Comparison of ENCODE assay signal across 12 cellular contexts in the genomic region with DNA sequence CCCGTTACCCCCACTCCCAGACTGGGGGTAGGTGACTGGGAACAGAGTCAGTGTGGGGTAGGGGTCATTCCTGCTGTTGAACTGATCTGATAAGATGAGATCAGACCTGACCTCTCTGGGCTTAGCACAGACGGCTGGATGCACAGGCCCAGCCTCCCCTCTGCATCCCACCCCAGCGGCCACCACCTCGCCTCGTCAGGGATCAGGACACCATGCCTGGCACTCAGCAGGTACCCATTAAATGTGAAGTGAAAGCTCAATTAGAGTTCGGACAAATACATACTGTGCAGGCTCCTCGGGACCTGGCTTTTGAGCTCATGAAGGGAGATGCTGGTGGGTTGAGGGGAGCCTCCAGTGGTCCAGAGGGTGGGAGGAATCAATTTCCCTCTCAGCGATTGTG. TPM values are rescaled to one million over a fixed set of nuclear protein-coding genes. Genes with fewer than 3 reads are reported as not detected.
A peak's percentile ranks its signal among the peaks of the same experiment; 100 is the strongest.
DNase-seq lines count a peak whose midpoint lies in the region; ATAC-seq and TF ChIP-seq lines count a peak whose summit lies in the region.
"Had no signal": no experiment of that assay in that cellular context is flagged by ENCODE, and none has a peak within 500 bp of the region (broad histone marks: within the 10 kb centered on the region; RNA-seq: fewer than 3 reads in every experiment).

No MANE protein-coding gene starts in this region.

- TF ChIP-seq CTCF in endodermal cell (conservative IDR thresholded peaks at IDR 0.05): no peak
- no peak for TF ChIP-seq CTCF in nephron progenitor cell (IDR thresholded peaks at IDR 0.05)
- no peak for TF ChIP-seq CTCF in thoracic aorta (IDR thresholded peaks at IDR 0.05)

- H3K4me3 Mint-ChIP-seq in T-helper 17 cell: no peak overlapping the region
- H3K4me3 Mint-ChIP-seq in endodermal cell: no peak overlapping the region
- peak overlapping the region; percentile 16 for H3K4me3 Mint-ChIP-seq in nephron progenitor cell
- H3K4me3 Mint-ChIP-seq: immature natural killer cell had no signal

- peak overlapping the region; percentile 56 for H3K27ac ChIP-seq in endodermal cell (ENCODE audit: low read depth, low read length)
- peak overlapping the region; percentile 55 to 67 for H3K27ac ChIP-seq in thoracic aorta
- H3K27ac ChIP-seq: PC-9 had no signal

- H3K9me3 Mint-ChIP-seq in endodermal cell (no peaks in the 10 kb centered on the region), nephron progenitor cell (no peaks in the 10 kb centered on the region)
- H3K9me3 Mint-ChIP-seq: immature natural killer cell had no signal

- DNase-seq in T-helper 17 cell: no peak
- no peak for DNase-seq in endodermal cell
- no peak for DNase-seq in nephron progenitor cell
- DNase-seq in thoracic aorta (ENCODE audit: low spot score): no peak
- no peak for DNase-seq in glomerular visceral epithelial cell (ENCODE audit: extremely low spot score)
- DNase-seq in NCI-H446 (lab: John Stamatoyannopoulos, UW): no peak
- DNase-seq: immature natural killer cell, KG1, PC-9, T1000 had no signal

- H3K27me3 ChIP-seq in endodermal cell (ENCODE audit: control insufficient read depth, insufficient read depth, low read length, poor library complexity, severe bottlenecking) (no peaks in the 10 kb centered on the region), thoracic aorta (replicated peaks; ENCODE audit: insufficient read depth) (no peaks in the 10 kb centered on the region)

- H3K9me3 ChIP-seq in T-helper 17 cell (ENCODE audit: control insufficient read depth, low read length, poor library complexity, severe bottlenecking) (no peaks in the 10 kb centered on the region), endodermal cell (ENCODE audit: control insufficient read depth, low read length) (no peaks in the 10 kb centered on the region), thoracic aorta (no peaks in the 10 kb centered on the region)

- H3K4me1 Mint-ChIP-seq in T-helper 17 cell (peaks cover 13% of the 10 kb centered on the region), endodermal cell (peaks cover 62% of the 10 kb centered on the region), nephron progenitor cell (peaks cover 92% of the 10 kb centered on the region)

- H3K9ac ChIP-seq in endodermal cell (ENCODE audit: extremely low read depth, low read length, poor library complexity, severe bottlenecking): no peak overlapping the region

- H3K27me3 Mint-ChIP-seq in T-helper 17 cell (peaks cover 13% of the 10 kb centered on the region), endodermal cell (ENCODE audit: insufficient read depth) (no peaks in the 10 kb centered on the region), nephron progenitor cell (ENCODE audit: low read depth, poor library complexity) (peaks cover 2% of the 10 kb centered on the region)

- 36 to 82% methylated on average over 2 to 8 of the region's 8 CpGs for WGBS in endodermal cell (ENCODE audit: insufficient coverage in 1 of 2, insufficient read length in 1 of 2), 2 experiments

- H3K4me3 ChIP-seq in endodermal cell (ENCODE audit: low read length) (no peak overlapping the region), thoracic aorta (peak overlapping the region; percentile 7)
- H3K4me3 ChIP-seq: PC-9 had no signal

- peak overlapping the region; percentile 37 for H3K27ac Mint-ChIP-seq in T-helper 17 cell
- peak overlapping the region; percentile 53 for H3K27ac Mint-ChIP-seq in endodermal cell
- peak overlapping the region; percentile 86 for H3K27ac Mint-ChIP-seq in nephron progenitor cell

- H3K4me1 ChIP-seq in endodermal cell (ENCODE audit: control insufficient read depth, insufficient read depth, low read length) (peaks cover 18% of the 10 kb centered on the region), thoracic aorta (ENCODE audit: control insufficient read depth in 1 of 2, low read depth in 2 of 2) (peaks cover 26 to 57% of the 10 kb centered on the region in 2 donors)

- peaks cover 3% of the 10 kb centered on the region for H3K36me3 Mint-ChIP-seq in T-helper 17 cell (ENCODE audit: low read depth)
- H3K36me3 Mint-ChIP-seq in endodermal cell (ENCODE audit: low read depth): peaks cover 2% of the 10 kb centered on the region
- peaks cover 15% of the 10 kb centered on the region for H3K36me3 Mint-ChIP-seq in nephron progenitor cell (ENCODE audit: low read depth)
- H3K36me3 Mint-ChIP-seq: immature natural killer cell had no signal

- ATAC-seq in T-helper 17 cell (no peak), thoracic aorta (ENCODE audit: insufficient number of reproducible peaks, low FRiP score, low read depth) (no peak), GM19467 (IDR thresholded peaks at IDR 0.05; ENCODE audit: unreplicated experiment) (no peak), HG02884 (IDR thresholded peaks at IDR 0.05; ENCODE audit: unreplicated experiment) (no peak)

- no peaks in the 10 kb centered on the region for H3K36me3 ChIP-seq in endodermal cell (ENCODE audit: control insufficient read depth, insufficient read depth, low read length)
- no peaks in the 10 kb centered on the region for H3K36me3 ChIP-seq in thoracic aorta

RNA-seq across cellular contexts. Expression of gene SOX13, which starts 15.7 kb away (rescaled TPM):
- total RNA-seq in T-helper 17 cell (1 to 10 TPM; 1.3 to 6.3 TPM), endodermal cell (10 to 100 TPM; 75.3 to 85.3 TPM), thoracic aorta (10 to 100 TPM; 27.2 to 33.2 TPM)
- polyA plus RNA-seq in endodermal cell (2013, experiment 1 of 2): 70.6 TPM
- polyA plus RNA-seq in endodermal cell (2013, experiment 2 of 2): 61.4 TPM
